In genomic region chr7:102286237-102287081, GRCh38 we compare ENCODE assay signal across 8 cellular contexts. TPM values are rescaled to one million over a fixed set of nuclear protein-coding genes. Genes with fewer than 3 reads are reported as not detected.
DNase-seq lines count a peak whose midpoint lies in the region; ATAC-seq and TF ChIP-seq lines count a peak whose summit lies in the region.

TSS of gene SH2B2 (plus strand) at chr7:102286868. CDS start at chr7:102300551, 13,683 bp downstream.

- no peaks in the 10 kb centered on the region for H3K27me3 ChIP-seq in breast epithelium

- H3K9me3 ChIP-seq in breast epithelium: no peaks in the 10 kb centered on the region

- H3K9me3 Mint-ChIP-seq in T-cell: no peaks in the 10 kb centered on the region

- in situ Hi-C loops in GM13977 (cut with MboI; ENCODE audit: low pct_unique_long_range_greater_than_20kb, low sequenced_read_pairs, unreplicated experiment): no loop called here

- no peaks in the 10 kb centered on the region for H3K36me3 Mint-ChIP-seq in T-cell

- H3K4me1 Mint-ChIP-seq in T-cell: peaks cover 28 to 41% (median 30%) of the 10 kb centered on the region in 3 donors

- ATAC-seq in T-cell (replicated peaks in 1 of 4) (peak; percentile 59 to 69 (median 64)), HG03095 (IDR thresholded peaks at IDR 0.05; ENCODE audit: unreplicated experiment) (no peak)

- no peak within 1 kb of the TSS for H3K27ac Mint-ChIP-seq in T-cell

- peak within 1 kb of the TSS; percentile 69 for H3K4me3 ChIP-seq in AG04449 (ENCODE audit: low read depth, low read length)
- H3K4me3 ChIP-seq in breast epithelium: peak within 1 kb of the TSS; percentile 77 to 91 (median 81)
- peak within 1 kb of the TSS; percentile 82 for H3K4me3 ChIP-seq in skeletal muscle cell (ENCODE audit: low read depth, low read length)

- CTCF ChIA-PET in AG04449 (lab: Yijun Ruan, JAX): interaction anchor here (1.0 to 1.2 kb wide), 2 partner anchors 12 to 118 kb away, joined by 3 read pairs; no protein-coding TSS in a partner anchor
- CTCF ChIA-PET in T-cell (lab: Charles Lee): no interaction called here

- peaks cover 0 to 4% of the 10 kb centered on the region in 2 donors for H3K4me1 ChIP-seq in breast epithelium

- POLR2A ChIA-PET in AG04449 (lab: Yijun Ruan, JAX): no interaction called here
- POLR2A ChIA-PET in T-cell (lab: Charles Lee): no interaction called here

- no peaks in the 10 kb centered on the region for H3K27me3 Mint-ChIP-seq in T-cell

- TF ChIP-seq CTCF in AG04449 (IDR thresholded peaks at IDR 0.05; ENCODE audit: insufficient read depth, low read length, missing control alignments): no peak
- TF ChIP-seq CTCF in GM13977 (IDR thresholded peaks at IDR 0.05; ENCODE audit: extremely low read depth, insufficient read depth, missing control alignments): no peak
- no peak for TF ChIP-seq CTCF in breast epithelium (IDR thresholded peaks at IDR 0.05)

- DNase-seq in AG04449 (ENCODE audit: low read depth, low spot score) (no peak), GM13977 (ENCODE audit: low spot score) (peak; percentile 86), Kasumi-1 (lab: John Stamatoyannopoulos, UW) (peak; percentile 67 to 72), T-cell (peak in 17 of 34 experiments; percentile 19 to 61 (median 36)), breast epithelium (ENCODE audit: low spot score in 2 of 2) (peak in 1 of 2 donors; percentile 48), iPS-NIHi11 (ENCODE audit: low spot score) (peak; percentile 87), skeletal muscle cell (ENCODE audit: low read depth) (peak; percentile 31)

- H3K4me3 Mint-ChIP-seq in T-cell: peak within 1 kb of the TSS; percentile 68 to 77 (median 70)

- peak within 1 kb of the TSS; percentile 84 to 96 for H3K27ac ChIP-seq in breast epithelium

- H3K36me3 ChIP-seq in breast epithelium: no peaks in the 10 kb centered on the region

- intact Hi-C loops in breast epithelium (cut with DNase I; ENCODE audit: low total_unique reads): no loop called here

- TF ChIP-seq POLR2A in breast epithelium (IDR thresholded peaks at IDR 0.05): peak; percentile 25

RNA-seq across cellular contexts. Expression of gene SH2B2, which starts in this region (rescaled TPM):
- total RNA-seq in T-cell: 1 to 10 TPM in 4 of 5 donors, under 1 TPM in 1; 0.90 to 5.0 (median 2.5) TPM
- 1 to 10 TPM; 1.6 to 6.6 (median 4.0) TPM for total RNA-seq in breast epithelium
